Comparison of ENCODE assay signal across 9 cellular contexts in genomic region chr11:65431452-65432132, GRCh38. TPM values are rescaled to one million over a fixed set of nuclear protein-coding genes. Genes with fewer than 3 reads are reported as not detected.
DNase-seq lines count a peak whose midpoint lies in the region; ATAC-seq, FAIRE-seq and TF ChIP-seq lines count a peak whose summit lies in the region.
"Had no signal": no experiment of that assay in that cellular context is flagged by ENCODE, and none has a peak within 500 bp of the region (broad histone marks: within the 10 kb centered on the region; RNA-seq: fewer than 3 reads in every experiment).

No MANE protein-coding gene starts in this region.

- peak overlapping the region in 3 of 5 experiments; percentile 32 to 86 (median 43) for H3K27ac Mint-ChIP-seq in brain

- H3K27ac ChIP-seq in BLaER1 treated with 17β-estradiol and CSF1 and Interleukin-3, amounts not matched to agents 10 nM and 100 nM = peak overlapping the region in 10 of 11 experiments; percentile 82 to 100 (median 98); a peak in 18 of 22 replicates
- peak overlapping the region; percentile 100; the same call in 1 of the 2 replicates for H3K27ac ChIP-seq in KMS-11
- peak overlapping the region; percentile 61 for H3K27ac ChIP-seq in muscle layer of colon (ENCODE audit: low read depth, low read length)

- peaks cover 66 to 99% (median 87%) of the 10 kb centered on the region in 10 experiments for H3K4me1 ChIP-seq in BLaER1 treated with 17β-estradiol and CSF1 and Interleukin-3, amounts not matched to agents 10 nM and 100 nM
- peaks cover 92% of the 10 kb centered on the region for H3K4me1 ChIP-seq in KMS-11 (ENCODE audit: low read depth, poor library complexity, severe bottlenecking)
- H3K4me1 ChIP-seq in muscle layer of colon (ENCODE audit: insufficient read depth, low read length) = peaks cover 95% of the 10 kb centered on the region

- FAIRE-seq in H54 (lab: Jason Lieb, UNC) = no peak

- H4K20me1 ChIP-seq in BLaER1 treated with 17β-estradiol and CSF1 and Interleukin-3, amounts not matched to agents 10 nM and 100 nM = peaks cover 53 to 100% (median 100%) of the 10 kb centered on the region in 11 experiments
- H4K20me1 ChIP-seq in KMS-11 (ENCODE audit: insufficient read depth) = 0 out of 2 replicates have a peak, but pooled peaks cover 7% of the 10 kb centered on the region

- no peak for DNase-seq in DMS114 treated with DMSO at 0.1 percent for 48 hours (lab: John Stamatoyannopoulos, UW; ENCODE audit: unreplicated experiment)
- no peak for DNase-seq in H54 (ENCODE audit: insufficient read length, low spot score)
- DNase-seq in NCI-H345 treated with DMSO at 0.1 percent for 48 hours (lab: John Stamatoyannopoulos, UW; ENCODE audit: unreplicated experiment) = no peak

- H3K9me3 ChIP-seq in BLaER1 treated with 17β-estradiol and CSF1 and Interleukin-3, amounts not matched to agents 10 nM and 100 nM (replicated peaks in 1 of 11) = no peaks in the 10 kb centered on the region
- H3K9me3 ChIP-seq in muscle layer of colon (ENCODE audit: low read length) = no peaks in the 10 kb centered on the region

- no peak for TF ChIP-seq POLR2A in H54 (IDR thresholded peaks at IDR 0.05; ENCODE audit: low read depth, low read length)

- H3K4me3 ChIP-seq in BLaER1 treated with 17β-estradiol and CSF1 and Interleukin-3, amounts not matched to agents 10 nM and 100 nM = peak overlapping the region in 2 of 10 experiments; percentile 93 to 94; a peak in 3 of 20 replicates
- no peak overlapping the region for H3K4me3 ChIP-seq in KMS-11 (IDR thresholded peaks at IDR 0.05; ENCODE audit: insufficient read depth, low read depth, low read length)
- H3K4me3 ChIP-seq in muscle layer of colon (ENCODE audit: low read depth in 1 of 2, low read length in 2 of 2) = no peak overlapping the region
- H3K4me3 ChIP-seq: lung had no signal

- H2AFZ ChIP-seq in KMS-11 (ENCODE audit: low read depth) = no peak overlapping the region

- ATAC-seq in HG02840 (IDR thresholded peaks at IDR 0.05; ENCODE audit: low FRiP score, unreplicated experiment) = no peak

- peak overlapping the region; percentile 8 to 72 (median 52) for H3K4me3 Mint-ChIP-seq in brain

- H3K9me3 Mint-ChIP-seq in brain = no peaks in the 10 kb centered on the region

- peaks cover 85% of the 10 kb centered on the region for H3K4me1 Mint-ChIP-seq in brain

- H3K79me2 ChIP-seq in KMS-11 (ENCODE audit: insufficient read depth, low read depth) = peaks cover 82% of the 10 kb centered on the region

- peak overlapping the region in 2 of 11 experiments; percentile 32 to 63; a peak in 3 of 22 replicates for H3K9ac ChIP-seq in BLaER1 treated with 17β-estradiol and CSF1 and Interleukin-3, amounts not matched to agents 10 nM and 100 nM
- H3K9ac ChIP-seq in KMS-11 (no peak overlapping the region), muscle layer of colon (ENCODE audit: low read length) (peak overlapping the region; percentile 12)

- TF ChIP-seq CTCF in KMS-11 (conservative IDR thresholded peaks at IDR 0.05; ENCODE audit: low read depth, low read length) = no peak
- no peak for TF ChIP-seq CTCF in brain (conservative IDR thresholded peaks at IDR 0.05)

- peaks cover 3% of the 10 kb centered on the region for H3K27me3 Mint-ChIP-seq in brain

- H3K27me3 ChIP-seq in BLaER1 treated with 17β-estradiol and CSF1 and Interleukin-3, amounts not matched to agents 10 nM and 100 nM = no peaks in the 10 kb centered on the region
- no peaks in the 10 kb centered on the region for H3K27me3 ChIP-seq in KMS-11 (ENCODE audit: insufficient read depth, low read depth)
- no peaks in the 10 kb centered on the region for H3K27me3 ChIP-seq in muscle layer of colon (ENCODE audit: control insufficient read depth in 1 of 2, insufficient read depth in 2 of 2, low read length in 2 of 2)

- H3K4me2 ChIP-seq in BLaER1 treated with 17β-estradiol and CSF1 and Interleukin-3, amounts not matched to agents 10 nM and 100 nM = peak overlapping the region; percentile 80 to 99 (median 91); a peak in 21 of 22 replicates
- peak overlapping the region; percentile 51 for H3K4me2 ChIP-seq in KMS-11

- peaks cover 35 to 86% (median 47%) of the 10 kb centered on the region in 11 experiments for H3K36me3 ChIP-seq in BLaER1 treated with 17β-estradiol and CSF1 and Interleukin-3, amounts not matched to agents 10 nM and 100 nM
- H3K36me3 ChIP-seq in KMS-11 (ENCODE audit: insufficient read depth) = no peaks in the 10 kb centered on the region
- peaks cover 62% of the 10 kb centered on the region for H3K36me3 ChIP-seq in muscle layer of colon (ENCODE audit: insufficient read depth, low read length)

- peaks cover 50% of the 10 kb centered on the region for H3K36me3 Mint-ChIP-seq in brain

RNA-seq across cellular contexts. Expression of gene NEAT1, which starts 9.0 kb away (rescaled TPM):
- polyA plus RNA-seq in brain (ENCODE audit: insufficient read depth, low read depth, low replicate concordance) = 3.8 TPM

RNA-seq across cellular contexts. Expression of gene FRMD8, which starts 45.2 kb away (rescaled TPM):
- polyA plus RNA-seq in brain (ENCODE audit: insufficient read depth, low read depth, low replicate concordance) = 20.3 TPM

RNA-seq across cellular contexts. Expression of gene SLC25A45, which starts 49.1 kb away (rescaled TPM):
- 4.0 TPM for polyA plus RNA-seq in brain (ENCODE audit: insufficient read depth, low read depth, low replicate concordance)
